Comparison of ENCODE assay signal across 11 cellular contexts in genomic region chr1:156246762-156247459, GRCh38. TPM values are rescaled to one million over a fixed set of nuclear protein-coding genes. Genes with fewer than 3 reads are reported as not detected.
A peak's percentile ranks its signal among the peaks of the same experiment; 100 is the strongest.
DNase-seq lines count a peak whose midpoint lies in the region; ATAC-seq and TF ChIP-seq lines count a peak whose summit lies in the region.
"Had no signal": no experiment of that assay in that cellular context is flagged by ENCODE, and none has a peak within 500 bp of the region (broad histone marks: within the 10 kb centered on the region; RNA-seq: fewer than 3 reads in every experiment).

No MANE protein-coding gene starts in this region.

- DNase-seq in NCI-H748 (lab: John Stamatoyannopoulos, UW; ENCODE audit: unreplicated experiment), result peak; percentile 10
- no peak for DNase-seq in NCI-H748 treated with DMSO at 0.1 percent for 48 hours (lab: John Stamatoyannopoulos, UW)
- peak; percentile 53 for DNase-seq in NCI-H526 treated with DMSO at 0.1 percent for 48 hours (lab: John Stamatoyannopoulos, UW)
- peak; percentile 74 for DNase-seq in sigmoid colon
- DNase-seq in mesenteric fat pad (ENCODE audit: low spot score), result no peak
- DNase-seq: NCI-H524 treated with DMSO at 0.1 percent for 48 hours, T-helper 1 cell had no signal

- H3K27me3 ChIP-seq in gastroesophageal sphincter (peaks cover 37% of the 10 kb centered on the region), sigmoid colon (peaks cover 15 to 35% (median 18%) of the 10 kb centered on the region in 3 donors)

- 44% methylated on average over 5 of the region's 16 CpGs; no CpG with 5 or more reads in 1 of the 2 donors for WGBS in gastroesophageal sphincter (ENCODE audit: low coverage in 1 of 2), 2 donors
- 27 to 56% methylated on average over 16 of the region's 16 CpGs for WGBS in sigmoid colon, 2 donors

- intact Hi-C loops in sigmoid colon (cut with DNase I), result no loop called here

- peak overlapping the region in 1 of 4 donors; percentile 4 for H3K27ac ChIP-seq in gastroesophageal sphincter
- H3K27ac ChIP-seq in sigmoid colon, result no peak overlapping the region

- ATAC-seq in gastroesophageal sphincter (peak; percentile 66), GM18517 (IDR thresholded peaks at IDR 0.05; ENCODE audit: unreplicated experiment) (no peak), GM18502 (IDR thresholded peaks at IDR 0.05; ENCODE audit: poor library complexity, unreplicated experiment) (no peak)
- ATAC-seq: stimulated activated memory B cell treated with anti-CD40 and anti-IgM and Interleukin-4, amounts not matched to agents 10 μg/mL and 1 μg/mL and 100 μg/mL, for 72 hours had no signal

- H3K4me3 ChIP-seq in gastroesophageal sphincter (peak overlapping the region in 1 of 2 donors; percentile 6), sigmoid colon (no peak overlapping the region)

- no peaks in the 10 kb centered on the region for H3K9me3 ChIP-seq in gastroesophageal sphincter
- H3K9me3 ChIP-seq in sigmoid colon, result no peaks in the 10 kb centered on the region

- H3K4me1 ChIP-seq in gastroesophageal sphincter, result peaks cover 0 to 35% (median 20%) of the 10 kb centered on the region in 3 donors
- peaks cover 0 to 26% (median 23%) of the 10 kb centered on the region in 4 donors for H3K4me1 ChIP-seq in sigmoid colon

- TF ChIP-seq EP300 in gastroesophageal sphincter (IDR thresholded peaks at IDR 0.05) (no peak), sigmoid colon (IDR thresholded peaks at IDR 0.05) (no peak)

- no peak for TF ChIP-seq POLR2A in gastroesophageal sphincter (IDR thresholded peaks at IDR 0.05)
- no peak for TF ChIP-seq POLR2A in sigmoid colon (IDR thresholded peaks at IDR 0.05)

- H3K36me3 ChIP-seq in gastroesophageal sphincter (peaks cover 0 to 48% of the 10 kb centered on the region in 2 donors), sigmoid colon (peaks cover 19 to 29% (median 25%) of the 10 kb centered on the region in 4 donors)

- TF ChIP-seq CTCF in gastroesophageal sphincter (IDR thresholded peaks at IDR 0.05) (no peak), sigmoid colon (IDR thresholded peaks at IDR 0.05) (no peak)

RNA-seq across cellular contexts. Expression of gene PAQR6, which starts 0.9 kb away (rescaled TPM):
- total RNA-seq in gastroesophageal sphincter (1 to 10 TPM; 1.2 to 3.4 (median 1.6) TPM), sigmoid colon (1 to 10 TPM in 3 of 4 donors, under 1 TPM in 1; 0.99 to 7.7 (median 7.2) TPM), mesenteric fat pad (1.4 TPM)
- polyA plus RNA-seq in sigmoid colon, result 1 to 10 TPM in 2 of 3 donors, under 1 TPM in 1; 0.69 to 3.4 (median 3.0) TPM

RNA-seq across cellular contexts. Expression of gene BGLAP, which starts 4.9 kb away (rescaled TPM):
- under 1 TPM in 1 of 4 donors, not detected in 3; 0.54 TPM for total RNA-seq in gastroesophageal sphincter
- 10 to 100 TPM in 1 of 4 donors, 1 to 10 TPM in 3; 3.9 to 15.9 (median 6.5) TPM for total RNA-seq in sigmoid colon
- polyA plus RNA-seq in sigmoid colon, result 1 to 10 TPM in 1 of 3 donors, not detected in 2; 1.0 TPM
- total RNA-seq in mesenteric fat pad, result not detected

RNA-seq across cellular contexts. Expression of gene PMF1, which starts 34.1 kb away (rescaled TPM):
- total RNA-seq in gastroesophageal sphincter (10 to 100 TPM; 49.3 to 58.9 (median 51.8) TPM), sigmoid colon (10 to 100 TPM; 41.1 to 61.2 (median 50.8) TPM), mesenteric fat pad (46.4 TPM)
- polyA plus RNA-seq in sigmoid colon, result 10 to 100 TPM; 46.2 to 75.1 (median 60.7) TPM

RNA-seq across cellular contexts. Expression of gene SMG5, which starts 35.7 kb away (rescaled TPM):
- total RNA-seq in gastroesophageal sphincter (100 to 1,000 TPM in 1 of 4 donors, 10 to 100 TPM in 3; 60.2 to 106 (median 69.1) TPM), sigmoid colon (10 to 100 TPM; 36.7 to 59.0 (median 46.5) TPM), mesenteric fat pad (67.2 TPM)
- polyA plus RNA-seq in sigmoid colon, result 10 to 100 TPM; 25.2 to 78.2 (median 30.3) TPM

RNA-seq across cellular contexts. Expression of gene TMEM79, which starts 37.2 kb away (rescaled TPM):
- total RNA-seq in gastroesophageal sphincter (1 to 10 TPM; 1.6 to 4.7 (median 3.2) TPM), sigmoid colon (1 to 10 TPM in 2 of 4 donors, under 1 TPM in 2; 0.41 to 1.5 (median 0.91) TPM), mesenteric fat pad (1.8 TPM)
- polyA plus RNA-seq in sigmoid colon, result 1 to 10 TPM; 1.8 to 5.6 (median 2.3) TPM

Comparison
In these comparisons a context has a peak if more than half of its experiments do, and no peak if none do; other contexts are left out.
1. DNase-seq: peak in NCI-H748 (single experiment), NCI-H526 treated with DMSO at 0.1 percent for 48 hours (single experiment) and sigmoid colon (single experiment); none in NCI-H748 treated with DMSO at 0.1 percent for 48 hours (single experiment) and mesenteric fat pad (single experiment).